In genomic region chr20:50624351-50625016, GRCh38 we compare ENCODE assay signal across 12 cellular contexts.
DNase-seq lines count a peak whose midpoint lies in the region; ATAC-seq, FAIRE-seq and TF ChIP-seq lines count a peak whose summit lies in the region.
"Had no signal": no experiment of that assay in that cellular context is flagged by ENCODE, and none has a peak within 500 bp of the region (broad histone marks: within the 10 kb centered on the region; RNA-seq: fewer than 3 reads in every experiment).

No MANE protein-coding gene starts in this region.

- H3K4me1 ChIP-seq in right lobe of liver, result peaks cover 0 to 9% (median 3%) of the 10 kb centered on the region in 4 donors

- no peak overlapping the region for H3K27ac Mint-ChIP-seq in glutamatergic neuron (ENCODE audit: unreplicated experiment)
- H3K27ac Mint-ChIP-seq: CD8-positive, alpha-beta T cell; stimulated activated naive CD8-positive, alpha-beta T cell treated with anti-CD3 and anti-CD28 coated beads, Interleukin-15, amount 100 ng/mL, for 72 hours had no signal

- FAIRE-seq in RCC 7860 (lab: Jason Lieb, UNC), result no peak
- FAIRE-seq: GM12878 had no signal

- intact Hi-C loops in right lobe of liver (cut with DNase I), result no loop called here

- peak; percentile 70 to 92 (median 76) for ATAC-seq in right lobe of liver
- ATAC-seq in GM21381 (IDR thresholded peaks at IDR 0.05; ENCODE audit: unreplicated experiment), result no peak
- ATAC-seq: CD8-positive, alpha-beta T cell; GM12878; stimulated activated naive CD8-positive, alpha-beta T cell treated with anti-CD3 and anti-CD28 coated beads, Interleukin-15, amount 100 ng/mL, for 72 hours had no signal

- TF ChIP-seq POLR2A in right lobe of liver (IDR thresholded peaks at IDR 0.05), result no peak

- H3K4me3 Mint-ChIP-seq in glutamatergic neuron (ENCODE audit: unreplicated experiment), result no peak overlapping the region
- H3K4me3 Mint-ChIP-seq: CD8-positive, alpha-beta T cell; stimulated activated naive CD8-positive, alpha-beta T cell treated with anti-CD3 and anti-CD28 coated beads, Interleukin-15, amount 100 ng/mL, for 72 hours had no signal

- H3K36me3 Mint-ChIP-seq in glutamatergic neuron (ENCODE audit: unreplicated experiment), result no peaks in the 10 kb centered on the region
- H3K36me3 Mint-ChIP-seq: CD8-positive, alpha-beta T cell had no signal

- TF ChIP-seq CTCF in right lobe of liver (IDR thresholded peaks at IDR 0.05) (no peak), glutamatergic neuron (IDR thresholded peaks at IDR 0.05; ENCODE audit: partially characterized antibody, unreplicated experiment) (no peak)

- H3K9me3 Mint-ChIP-seq in glutamatergic neuron (ENCODE audit: unreplicated experiment), result peaks cover 6% of the 10 kb centered on the region

- peak; percentile 89 for DNase-seq in DMS153 (lab: John Stamatoyannopoulos, UW)
- peak; percentile 72 for DNase-seq in NCI-H2029 treated with DMSO at 0.1 percent for 48 hours (lab: John Stamatoyannopoulos, UW)
- peak; percentile 11 for DNase-seq in SHP77 treated with DMSO at 0.1 percent for 48 hours (lab: John Stamatoyannopoulos, UW)
- peak; percentile 64 to 92 (median 92) for DNase-seq in right lobe of liver
- no peak for DNase-seq in NCI-H82 treated with DMSO at 0.1 percent for 48 hours (lab: John Stamatoyannopoulos, UW; ENCODE audit: unreplicated experiment)
- DNase-seq in RCC 7860 (ENCODE audit: low spot score), result no peak
- no peak for DNase-seq in glutamatergic neuron
- DNase-seq: CD8-positive, alpha-beta T cell; erythroblast; stimulated activated naive CD8-positive, alpha-beta T cell treated with anti-CD3 and anti-CD28 coated beads, Interleukin-15, amount 100 ng/mL, for 72 hours had no signal

- no peak overlapping the region for H3K27ac ChIP-seq in right lobe of liver

- no peaks in the 10 kb centered on the region for H3K9me3 ChIP-seq in right lobe of liver

- H3K36me3 ChIP-seq in right lobe of liver, result no peaks in the 10 kb centered on the region

- H3K27me3 ChIP-seq in right lobe of liver, result no peaks in the 10 kb centered on the region

- peaks cover 3% of the 10 kb centered on the region for H3K27me3 Mint-ChIP-seq in glutamatergic neuron (ENCODE audit: unreplicated experiment)
- H3K27me3 Mint-ChIP-seq: stimulated activated naive CD8-positive, alpha-beta T cell treated with anti-CD3 and anti-CD28 coated beads, Interleukin-15, amount 100 ng/mL, for 72 hours had no signal

- 18% methylated on average over 2 of the region's 18 CpGs for WGBS in right lobe of liver (ENCODE audit: insufficient coverage, low coverage, low lambda C conversion rate, missing lambda C conversion rate)

- peaks cover 19% of the 10 kb centered on the region for H3K4me1 Mint-ChIP-seq in glutamatergic neuron (ENCODE audit: low read depth, unreplicated experiment)
- H3K4me1 Mint-ChIP-seq: stimulated activated naive CD8-positive, alpha-beta T cell treated with anti-CD3 and anti-CD28 coated beads, Interleukin-15, amount 100 ng/mL, for 72 hours had no signal

- no peak overlapping the region for H3K4me3 ChIP-seq in right lobe of liver
- H3K4me3 ChIP-seq: GM12878 had no signal

Comparison
In these comparisons a context has a peak if more than half of its experiments do, and no peak if none do; other contexts are left out.
1. DNase-seq: peak in DMS153 (single experiment), NCI-H2029 treated with DMSO at 0.1 percent for 48 hours (single experiment), SHP77 treated with DMSO at 0.1 percent for 48 hours (single experiment) and right lobe of liver (3 of 3); none in NCI-H82 treated with DMSO at 0.1 percent for 48 hours (single experiment), RCC 7860 (single experiment) and glutamatergic neuron (single experiment).